8 cellular contexts compared by ENCODE assay signal in the genomic region with DNA sequence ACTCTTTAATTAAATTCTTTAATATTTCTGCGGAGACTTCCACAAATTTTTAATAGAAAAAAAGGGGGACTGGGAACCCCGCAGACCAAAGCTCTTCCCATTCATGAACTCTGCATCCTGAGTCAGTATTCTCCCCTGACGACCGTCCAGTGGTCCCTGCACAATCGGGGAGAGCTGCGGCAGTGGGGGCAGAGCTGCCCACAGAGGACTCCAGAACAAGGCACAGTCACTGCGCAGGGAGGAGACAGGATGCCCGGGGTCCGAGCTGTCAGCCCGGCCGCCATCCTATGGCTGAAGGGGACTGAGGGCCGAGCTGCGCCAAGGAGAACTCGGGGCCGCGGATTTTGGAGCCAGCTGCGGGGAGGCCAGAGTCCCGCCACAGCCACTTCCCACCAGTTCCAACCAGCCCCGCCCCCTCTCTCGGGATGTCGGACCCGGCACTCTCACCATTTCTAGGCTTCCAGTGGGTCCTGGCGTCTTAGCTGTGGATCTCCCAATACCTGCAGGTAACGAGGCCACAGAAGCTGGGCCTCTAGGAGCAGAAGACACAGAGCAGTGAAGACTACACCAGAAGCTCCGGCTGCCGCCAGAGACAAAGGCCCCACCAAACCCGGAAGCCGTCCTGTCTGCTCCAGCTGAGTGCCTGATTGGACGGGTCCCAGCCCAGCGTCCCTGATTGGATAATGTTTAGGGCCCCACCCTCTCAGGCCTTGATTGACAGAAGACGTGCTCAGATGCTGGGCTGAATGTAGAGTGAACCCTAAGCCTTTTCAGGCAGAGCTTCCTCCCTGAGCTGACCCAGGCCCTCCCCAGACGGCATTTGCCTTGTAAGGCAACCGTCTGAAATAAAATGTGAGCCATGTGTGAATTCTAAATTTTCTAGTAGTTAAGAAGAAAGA. TPM values are rescaled to one million over a fixed set of nuclear protein-coding genes. Genes with fewer than 3 reads are reported as not detected.
DNase-seq lines count a peak whose midpoint lies in the region; ATAC-seq and TF ChIP-seq lines count a peak whose summit lies in the region.

Gene ERV3-1, minus strand, starts transcription at position 594 of the 899 bp plus-strand sequence. CDS start 13,661 bp downstream, outside the sequence.

- no peaks in the 10 kb centered on the region for H3K9me3 ChIP-seq in upper lobe of right lung

- peaks cover 32% of the 10 kb centered on the region for H3K36me3 Mint-ChIP-seq in T-cell

- H3K4me3 Mint-ChIP-seq in T-cell: peak within 1 kb of the TSS; percentile 95 to 96 (median 95)

- no peaks in the 10 kb centered on the region for H3K27me3 ChIP-seq in upper lobe of right lung

- H3K4me1 ChIP-seq in upper lobe of right lung: peaks cover 21% of the 10 kb centered on the region

- peaks cover 38 to 50% (median 45%) of the 10 kb centered on the region in 3 donors for H3K4me1 Mint-ChIP-seq in T-cell

- H3K27ac Mint-ChIP-seq in T-cell: peak within 1 kb of the TSS; percentile 94 to 96

- ATAC-seq in HG02763 (IDR thresholded peaks at IDR 0.05; ENCODE audit: unreplicated experiment) (peak; percentile 100), T-cell (replicated peaks in 1 of 4) (peak; percentile 99 to 100 (median 100)), left cardiac atrium (peak; percentile 99 to 100), upper lobe of right lung (peak; percentile 100)

- intact Hi-C loops in left cardiac atrium (cut with DNase I): no loop called here
- intact Hi-C loops in posterior vena cava (cut with DNase I): no loop called here
- intact Hi-C loops in upper lobe of right lung (cut with DNase I): no loop called here

- H3K27me3 Mint-ChIP-seq in T-cell: no peaks in the 10 kb centered on the region

- H3K4me3 ChIP-seq in GM12875 (ENCODE audit: low read depth, low read length): peak within 1 kb of the TSS; percentile 51
- H3K4me3 ChIP-seq in upper lobe of right lung: peak within 1 kb of the TSS; percentile 71

- H3K36me3 ChIP-seq in upper lobe of right lung: no peaks in the 10 kb centered on the region

- DNase-seq in NCI-H1436 treated with DMSO at 0.1 percent for 48 hours (lab: John Stamatoyannopoulos, UW) (peak; percentile 91), T-cell (peak; percentile 81 to 97 (median 94)), amniotic epithelial cell (ENCODE audit: low read depth) (peak; percentile 95), left cardiac atrium (peak; percentile 97), posterior vena cava (ENCODE audit: low spot score) (peak; percentile 98), upper lobe of right lung (peak; percentile 96)

- CTCF ChIA-PET in T-cell (lab: Charles Lee): interaction anchor here (0.6 to 2.2 kb wide), 4 partner anchors 31 to 692 kb away, joined by 3 to 13 read pairs (median 4); partner anchors contain the start of gene ZNF736 (in 1 of the 2)

- POLR2A ChIA-PET in T-cell (lab: Charles Lee): interaction anchor here (0.5 to 1.7 kb wide), 7 partner anchors 20 to 367 kb away, joined by 3 to 24 read pairs (median 3); partner anchors contain the start of genes ZNF273 (in 1 of the 2) and ZNF92 (in 1 of the 2)

- peaks cover 0 to 10% (median 7%) of the 10 kb centered on the region in 3 donors for H3K9me3 Mint-ChIP-seq in T-cell

- peak within 1 kb of the TSS; percentile 88 for H3K27ac ChIP-seq in upper lobe of right lung

- no peak for TF ChIP-seq CTCF in GM12875 (IDR thresholded peaks at IDR 0.05; ENCODE audit: borderline replicate concordance, insufficient read depth, low read depth, low read length)
- TF ChIP-seq CTCF in upper lobe of right lung (IDR thresholded peaks at IDR 0.05): no peak

RNA-seq across cellular contexts. Expression of gene ERV3-1, which starts in this region (rescaled TPM):
- 10 to 100 TPM in 3 of 5 donors, 1 to 10 TPM in 2; 9.5 to 15.9 (median 12.0) TPM for total RNA-seq in T-cell
- total RNA-seq in left cardiac atrium: 10 to 100 TPM; 13.6 to 17.0 TPM
- 10 to 100 TPM in 1 of 2 donors, 1 to 10 TPM in 1; 9.5 to 11.8 TPM for total RNA-seq in posterior vena cava
- total RNA-seq in upper lobe of right lung: 24.9 TPM

Comparison
In these comparisons a context has a peak if more than half of its experiments do, and no peak if none do; other contexts are left out.
1. Peak in every context shown above with its lines: DNase-seq, ATAC-seq, H3K4me3 ChIP-seq and H3K27ac ChIP-seq.